ENCODE assay signal across 17 cellular contexts in genomic region chr1:3132685-3133084, GRCh38.
DNase-seq lines count a peak whose midpoint lies in the region; ATAC-seq and TF ChIP-seq lines count a peak whose summit lies in the region.
"Had no signal": no experiment of that assay in that cellular context is flagged by ENCODE, and none has a peak within 500 bp of the region (broad histone marks: within the 10 kb centered on the region; RNA-seq: fewer than 3 reads in every experiment).

No MANE protein-coding gene starts in this region.

- DNase-seq in coronary artery (ENCODE audit: low spot score): no peak
- DNase-seq in mucosa of descending colon: peak in 1 of 3 donors; percentile 15
- DNase-seq in tibial artery: no peak
- no peak for DNase-seq in AG20443 (ENCODE audit: low spot score)
- no peak for DNase-seq in superior temporal gyrus (ENCODE audit: extremely low spot score)
- DNase-seq: Calu3; DMS79; GM23248; HCEC 1CT; NCI-H1105 treated with DMSO at 0.1 percent for 48 hours; NCI-H187; NCI-H345; NCI-H526 treated with DMSO at 0.1 percent for 48 hours; NK-92 treated with Interleukin-12 subunit alpha and Interleukin-12 subunit beta, amount 100 ng/mL, for 24 hours; SHP77 had no signal

- TF ChIP-seq CTCF in C4-2B (conservative IDR thresholded peaks at IDR 0.05): no peak
- no peak for TF ChIP-seq CTCF in coronary artery (IDR thresholded peaks at IDR 0.05)
- TF ChIP-seq CTCF in mucosa of descending colon (IDR thresholded peaks at IDR 0.05): no peak
- no peak for TF ChIP-seq CTCF in tibial artery (IDR thresholded peaks at IDR 0.05)

- peaks cover 4% of the 10 kb centered on the region for H3K4me1 ChIP-seq in mucosa of descending colon (ENCODE audit: low read depth)
- peaks cover 0 to 100% (median 72%) of the 10 kb centered on the region in 4 donors for H3K4me1 ChIP-seq in tibial artery

- intact Hi-C loops in mucosa of descending colon (cut with DNase I, micrococcal nuclease): no loop called here
- intact Hi-C loops in tibial artery (cut with DNase I; ENCODE audit: low total_unique reads): no loop called here

- H3K9me3 ChIP-seq in mucosa of descending colon (no peaks in the 10 kb centered on the region), tibial artery (no peaks in the 10 kb centered on the region)

- ATAC-seq in mucosa of descending colon: peak; percentile 29
- no peak for ATAC-seq in GM18868 (IDR thresholded peaks at IDR 0.05; ENCODE audit: unreplicated experiment)

- no peak overlapping the region for H3K4me3 ChIP-seq in coronary artery
- no peak overlapping the region for H3K4me3 ChIP-seq in mucosa of descending colon
- H3K4me3 ChIP-seq in tibial artery: no peak overlapping the region
- H3K4me3 ChIP-seq: GM23248 had no signal

- H3K36me3 ChIP-seq in mucosa of descending colon (ENCODE audit: low read depth) (no peaks in the 10 kb centered on the region), tibial artery (no peaks in the 10 kb centered on the region)

- no peaks in the 10 kb centered on the region for H3K27me3 ChIP-seq in tibial artery

- peak overlapping the region; percentile 71 for H3K27ac ChIP-seq in C4-2B
- H3K27ac ChIP-seq in coronary artery: peak overlapping the region; percentile 79 to 91
- H3K27ac ChIP-seq in tibial artery: peak overlapping the region; percentile 90
- H3K27ac ChIP-seq: GM23248 had no signal
